Comparison of ENCODE assay signal across 11 cellular contexts in genomic region chr7:55121249-55121648, GRCh38.
DNase-seq lines count a peak whose midpoint lies in the region; ATAC-seq and TF ChIP-seq lines count a peak whose summit lies in the region.
"Had no signal": no experiment of that assay in that cellular context is flagged by ENCODE, and none has a peak within 500 bp of the region (broad histone marks: within the 10 kb centered on the region; RNA-seq: fewer than 3 reads in every experiment).

No MANE protein-coding gene starts in this region.

- no peaks in the 10 kb centered on the region for H3K9me3 Mint-ChIP-seq in endodermal cell
- H3K9me3 Mint-ChIP-seq: activated naive CD4-positive, alpha-beta T cell treated with anti-CD3 and anti-CD28 coated beads for 36 hours; neural progenitor cell had no signal

- H3K4me3 ChIP-seq in IMR-90 (ENCODE audit: insufficient read depth, low read depth, low read length): no peak overlapping the region
- no peak overlapping the region for H3K4me3 ChIP-seq in breast epithelium
- H3K4me3 ChIP-seq in smooth muscle cell: no peak overlapping the region
- no peak overlapping the region for H3K4me3 ChIP-seq in endodermal cell (ENCODE audit: low read length)
- H3K4me3 ChIP-seq in effector memory CD4-positive, alpha-beta T cell (ENCODE audit: insufficient read depth, low read depth, low read length, poor library complexity, severe bottlenecking): no peak overlapping the region
- H3K4me3 ChIP-seq: neural progenitor cell had no signal

- peak overlapping the region; percentile 62 for H2AK5ac ChIP-seq in IMR-90 (ENCODE audit: low read depth, low read length)

- H2BK5ac ChIP-seq in IMR-90 (ENCODE audit: low read depth, low read length, poor library complexity, severe bottlenecking): peak overlapping the region; percentile 84

- H3K18ac ChIP-seq in IMR-90 (ENCODE audit: low read depth, low read length): peak overlapping the region; percentile 73

- H3K4me1 Mint-ChIP-seq in endodermal cell: no peaks in the 10 kb centered on the region

- peak overlapping the region; percentile 93; the same call in 1 of the 2 replicates for H3K27ac ChIP-seq in IMR-90 (ENCODE audit: insufficient read depth, low read length)
- peak overlapping the region; percentile 81 to 94 for H3K27ac ChIP-seq in breast epithelium
- H3K27ac ChIP-seq in smooth muscle cell (ENCODE audit: low read depth): peak overlapping the region; percentile 92
- H3K27ac ChIP-seq in endodermal cell (ENCODE audit: low read depth, low read length): no peak overlapping the region
- H3K27ac ChIP-seq in effector memory CD4-positive, alpha-beta T cell (ENCODE audit: insufficient read depth, low read length, poor library complexity, severe bottlenecking): no peak overlapping the region
- H3K27ac ChIP-seq: neural progenitor cell, WERI-Rb-1 had no signal

- peak overlapping the region; percentile 58; the same call in 1 of the 2 replicates for H2BK20ac ChIP-seq in IMR-90 (ENCODE audit: low read depth, low read length)

- peaks cover 6% of the 10 kb centered on the region for H3K36me3 ChIP-seq in IMR-90 (ENCODE audit: control insufficient read depth, insufficient read depth, low read length)
- no peaks in the 10 kb centered on the region for H3K36me3 ChIP-seq in breast epithelium
- no peaks in the 10 kb centered on the region for H3K36me3 ChIP-seq in smooth muscle cell (ENCODE audit: low read depth)
- H3K36me3 ChIP-seq in endodermal cell (ENCODE audit: control insufficient read depth, insufficient read depth, low read length): no peaks in the 10 kb centered on the region
- H3K36me3 ChIP-seq in effector memory CD4-positive, alpha-beta T cell (ENCODE audit: control insufficient read depth, insufficient read depth, low read length): no peaks in the 10 kb centered on the region
- H3K36me3 ChIP-seq: neural progenitor cell, WERI-Rb-1 had no signal

- H2AFZ ChIP-seq in IMR-90 (replicated peaks; ENCODE audit: low read length, poor library complexity) (no peak overlapping the region), smooth muscle cell (ENCODE audit: low read depth) (no peak overlapping the region)
- H2AFZ ChIP-seq: neural progenitor cell had no signal

- DNase-seq in IMR-90: no peak
- DNase-seq in breast epithelium (ENCODE audit: low spot score in 2 of 2): no peak
- DNase-seq in left colon: no peak
- DNase-seq in smooth muscle cell (lab: John Stamatoyannopoulos, UW; ENCODE audit: unreplicated experiment): no peak
- DNase-seq in stimulated activated CD4-positive, alpha-beta T cell treated with anti-CD3 and anti-CD28 coated beads, Interleukin-12 subunit alpha, Interleukin-12 subunit beta, amount 100 ng/mL, for 4 hours: no peak
- no peak for DNase-seq in endodermal cell
- no peak for DNase-seq in effector memory CD4-positive, alpha-beta T cell
- DNase-seq: activated naive CD4-positive, alpha-beta T cell treated with anti-CD3 and anti-CD28 coated beads for 36 hours; WERI-Rb-1 had no signal

- no peak for TF ChIP-seq POLR2A in IMR-90 (IDR thresholded peaks at IDR 0.05; ENCODE audit: low read depth, low read length)
- TF ChIP-seq POLR2A in breast epithelium (IDR thresholded peaks at IDR 0.05): no peak

- H3K4me1 ChIP-seq in IMR-90 (ENCODE audit: control insufficient read depth, insufficient read depth, low read length) (peaks cover 37% of the 10 kb centered on the region), breast epithelium (peaks cover 16 to 23% of the 10 kb centered on the region in 2 donors), smooth muscle cell (ENCODE audit: low read depth) (no peaks in the 10 kb centered on the region), endodermal cell (ENCODE audit: control insufficient read depth, insufficient read depth, low read length) (no peaks in the 10 kb centered on the region)
- H3K4me1 ChIP-seq in effector memory CD4-positive, alpha-beta T cell (ENCODE audit: control insufficient read depth, insufficient read depth, low read length, poor library complexity, severe bottlenecking): no peaks in the 10 kb centered on the region
- H3K4me1 ChIP-seq: neural progenitor cell had no signal

- H2BK120ac ChIP-seq in IMR-90 (ENCODE audit: low read depth, low read length): peak overlapping the region; percentile 60

- H3K27me3 Mint-ChIP-seq in endodermal cell (ENCODE audit: insufficient read depth): no peaks in the 10 kb centered on the region

- POLR2A ChIA-PET in IMR-90 (lab: Charles Lee; ENCODE audit: unreplicated experiment): no interaction called here

- peak overlapping the region; percentile 33 to 56; a peak in 2 of 4 replicates for H4K8ac ChIP-seq in IMR-90 (ENCODE audit: low read depth in 2 of 2, low read length in 2 of 2)

- peak; percentile 39 for ATAC-seq in IMR-90 (ENCODE audit: low read depth)
- ATAC-seq in left colon: peak; percentile 8
- ATAC-seq in GM19452 (IDR thresholded peaks at IDR 0.05; ENCODE audit: unreplicated experiment): no peak

- no peak for TF ChIP-seq CTCF in IMR-90 (conservative IDR thresholded peaks at IDR 0.05; ENCODE audit: low read depth, low read length)
- no peak for TF ChIP-seq CTCF in breast epithelium (IDR thresholded peaks at IDR 0.05)
- TF ChIP-seq CTCF in smooth muscle cell (IDR thresholded peaks at IDR 0.05; ENCODE audit: borderline replicate concordance, insufficient read depth, poor library complexity, severe bottlenecking): no peak
- no peak for TF ChIP-seq CTCF in endodermal cell (conservative IDR thresholded peaks at IDR 0.05)

- H3K4ac ChIP-seq in IMR-90 (ENCODE audit: low read depth, low read length): peak overlapping the region; percentile 76

- H3F3A ChIP-seq in smooth muscle cell (ENCODE audit: low read depth): peaks cover 13% of the 10 kb centered on the region

- peak overlapping the region; percentile 71 for H3K23ac ChIP-seq in IMR-90 (ENCODE audit: low read depth, low read length)

- H2AK9ac ChIP-seq in IMR-90 (replicated peaks; ENCODE audit: low read depth, low read length, poor library complexity): no peak overlapping the region

- dilution Hi-C loops in IMR-90 (cut with HindIII; ENCODE audit: low sequenced_read_pairs, unreplicated experiment): no loop called here

- H3K36me3 Mint-ChIP-seq in endodermal cell (ENCODE audit: low read depth): no peaks in the 10 kb centered on the region
- H3K36me3 Mint-ChIP-seq: neural progenitor cell had no signal

- no peaks in the 10 kb centered on the region for H3K79me2 ChIP-seq in smooth muscle cell (ENCODE audit: low read depth)

- no CpG with 5 or more reads among the region's 5 CpGs for WGBS in IMR-90 (ENCODE audit: extremely low coverage in 2 of 2, insufficient read length in 1 of 2), 2 experiments
- WGBS in smooth muscle cell (ENCODE audit: low lambda C conversion rate): 71% methylated on average over 5 of the region's 5 CpGs
- WGBS in endodermal cell (ENCODE audit: insufficient coverage in 1 of 2, insufficient read length in 1 of 2), 2 experiments: 87% methylated on average over 5 of the region's 5 CpGs; no CpG with 5 or more reads in 1 of the 2 experiments

- H4K5ac ChIP-seq in IMR-90 (ENCODE audit: low read depth, low read length): peak overlapping the region; percentile 57

- H3K9me3 ChIP-seq in IMR-90 (ENCODE audit: control insufficient read depth, insufficient read depth, low read length) (no peaks in the 10 kb centered on the region), breast epithelium (no peaks in the 10 kb centered on the region), smooth muscle cell (replicated peaks; ENCODE audit: low read depth) (no peaks in the 10 kb centered on the region), endodermal cell (ENCODE audit: control insufficient read depth, low read length) (no peaks in the 10 kb centered on the region)
- H3K9me3 ChIP-seq in effector memory CD4-positive, alpha-beta T cell (ENCODE audit: control insufficient read depth, low read length): no peaks in the 10 kb centered on the region

- no peak overlapping the region for H3K56ac ChIP-seq in IMR-90 (ENCODE audit: extremely low read depth, insufficient read depth, low read length)

- intact Hi-C loops in IMR-90 (cut with micrococcal nuclease): no loop called here
- intact Hi-C loops in breast epithelium (cut with DNase I; ENCODE audit: low total_unique reads): no loop called here
- intact Hi-C loops in left colon (cut with DNase I, micrococcal nuclease): no loop called here

- H3K27ac Mint-ChIP-seq in endodermal cell: no peak overlapping the region
- H3K27ac Mint-ChIP-seq: activated naive CD4-positive, alpha-beta T cell treated with anti-CD3 and anti-CD28 coated beads for 36 hours; neural progenitor cell had no signal

- H3K79me1 ChIP-seq in IMR-90 (ENCODE audit: low read depth in 1 of 2, low read length in 2 of 2): peaks cover 51 to 92% of the 10 kb centered on the region in 2 experiments

- H4K20me1 ChIP-seq in IMR-90 (ENCODE audit: insufficient read depth, low read length) (peaks cover 7% of the 10 kb centered on the region; the same call in 1 of the 2 replicates), smooth muscle cell (ENCODE audit: low read depth) (no peaks in the 10 kb centered on the region)

- peak overlapping the region; percentile 63; the same call in 1 of the 2 replicates for H3K14ac ChIP-seq in IMR-90 (replicated peaks; ENCODE audit: low read depth, low read length)

- no TSS peak for BruUV-seq in IMR-90 (replicated peaks; lab: Mats Ljungman, UMichigan)

- TF ChIP-seq RAD21 in IMR-90 (IDR thresholded peaks at IDR 0.05; ENCODE audit: low read length): no peak

- peak overlapping the region; percentile 91; the same call in 2 of the 3 replicates for H2BK15ac ChIP-seq in IMR-90 (ENCODE audit: low read depth, low read length)

- in situ Hi-C loops in IMR-90 (cut with MboI; ENCODE audit: low sequenced_read_pairs): no loop called here

- CTCF ChIA-PET in IMR-90 (lab: Yijun Ruan, JAX): interaction anchor here (1.3 kb wide), 1 partner anchor 21 kb away, joined by 3 read pairs; no protein-coding TSS in a partner anchor

- H3K4me2 ChIP-seq in IMR-90 (ENCODE audit: low read depth, low read length) (peak overlapping the region; percentile 21), smooth muscle cell (peak overlapping the region; percentile 51)
- H3K4me2 ChIP-seq: neural progenitor cell had no signal

- H3K9ac ChIP-seq in IMR-90 (ENCODE audit: low read depth, low read length) (peak overlapping the region; percentile 7; the same call in 1 of the 2 replicates), smooth muscle cell (ENCODE audit: low read depth) (peak overlapping the region; percentile 56), endodermal cell (ENCODE audit: extremely low read depth, low read length, poor library complexity, severe bottlenecking) (no peak overlapping the region)
- H3K9ac ChIP-seq: neural progenitor cell had no signal

- H3K27me3 ChIP-seq in IMR-90 (ENCODE audit: control insufficient read depth, insufficient read depth, low read length) (no peaks in the 10 kb centered on the region), breast epithelium (no peaks in the 10 kb centered on the region), smooth muscle cell (ENCODE audit: low read depth) (no peaks in the 10 kb centered on the region), endodermal cell (ENCODE audit: control insufficient read depth, insufficient read depth, low read length, poor library complexity, severe bottlenecking) (no peaks in the 10 kb centered on the region)
- H3K27me3 ChIP-seq in effector memory CD4-positive, alpha-beta T cell (replicated peaks; ENCODE audit: control insufficient read depth, insufficient read depth, low read length, poor library complexity, severe bottlenecking): no peaks in the 10 kb centered on the region
- H3K27me3 ChIP-seq: neural progenitor cell had no signal

- H3K9me1 ChIP-seq in IMR-90 (ENCODE audit: insufficient read depth, low read length): peaks cover 35% of the 10 kb centered on the region

- no peak overlapping the region for H3K4me3 Mint-ChIP-seq in endodermal cell
- H3K4me3 Mint-ChIP-seq: activated naive CD4-positive, alpha-beta T cell treated with anti-CD3 and anti-CD28 coated beads for 36 hours; neural progenitor cell had no signal

- H4K91ac ChIP-seq in IMR-90 (ENCODE audit: insufficient read depth, low read depth, low read length): peak overlapping the region; percentile 63

Comparison
In these comparisons a context has a peak if more than half of its experiments do, and no peak if none do; other contexts are left out.
1. H3K27ac ChIP-seq: peak in IMR-90 (single experiment), breast epithelium (2 of 2) and smooth muscle cell (single experiment); none in endodermal cell (single experiment) and effector memory CD4-positive, alpha-beta T cell (single experiment).